11 cellular contexts compared by ENCODE assay signal in genomic region chr21:27570306-27570868, GRCh38.
DNase-seq lines count a peak whose midpoint lies in the region; ATAC-seq, FAIRE-seq and TF ChIP-seq lines count a peak whose summit lies in the region.
"Had no signal": no experiment of that assay in that cellular context is flagged by ENCODE, and none has a peak within 500 bp of the region (broad histone marks: within the 10 kb centered on the region; RNA-seq: fewer than 3 reads in every experiment).

No MANE protein-coding gene starts in this region.

- no peak overlapping the region for H3K4me2 ChIP-seq in H1 (ENCODE audit: insufficient read depth in 1 of 2, low read depth in 2 of 2, low read length in 2 of 2)

- POLR2A ChIA-PET in H1 (lab: Charles Lee; ENCODE audit: partially characterized antibody) = no interaction called here

- ATAC-seq in lower lobe of right lung (peak; percentile 62 to 65), natural killer cell (no peak), T-helper 17 cell (no peak), HG03521 (IDR thresholded peaks at IDR 0.05; ENCODE audit: unreplicated experiment) (no peak)

- H3K27ac Mint-ChIP-seq in natural killer cell = no peak overlapping the region
- no peak overlapping the region for H3K27ac Mint-ChIP-seq in T-helper 17 cell
- H3K27ac Mint-ChIP-seq: activated naive CD4-positive, alpha-beta T cell treated with anti-CD3 and anti-CD28 coated beads, Interleukin-2, amount 10 ng/mL, durations not matched to agents 7 days and 5 days had no signal

- H2BK15ac ChIP-seq in H1 (ENCODE audit: low read length) = no peak overlapping the region

- H4K91ac ChIP-seq in H1 (replicated peaks; ENCODE audit: insufficient read length, low read length) = no peak overlapping the region

- H4K8ac ChIP-seq in H1 (ENCODE audit: extremely low read depth, insufficient read depth, low read length) = no peak overlapping the region

- peak; percentile 96 for DNase-seq in MG63
- DNase-seq in H1 (ENCODE audit: low read depth in 1 of 2, low spot score in 2 of 2) = no peak
- peak; percentile 45 for DNase-seq in lower lobe of right lung
- peak; percentile 51 for DNase-seq in ureter (ENCODE audit: low spot score)
- DNase-seq in natural killer cell = no peak
- no peak for DNase-seq in T-helper 17 cell
- no peak for DNase-seq in NCI-H345 (lab: John Stamatoyannopoulos, UW)
- DNase-seq: activated naive CD4-positive, alpha-beta T cell treated with anti-CD3 and anti-CD28 coated beads, Interleukin-2, amount 10 ng/mL, durations not matched to agents 7 days and 5 days; NCI-H510A treated with DMSO at 0.1 percent for 48 hours had no signal

- TF ChIP-seq RAD21 in H1 (IDR thresholded peaks at IDR 0.05 in 1 of 2, conservative IDR thresholded peaks at IDR 0.05 in 1 of 2; ENCODE audit: low read depth in 2 of 2, low read length in 2 of 2) = no peak

- no peak for FAIRE-seq in H1 (lab: Jason Lieb, UNC)

- no peak overlapping the region for H3K56ac ChIP-seq in H1 (replicated peaks; ENCODE audit: insufficient read length, low read depth, low read length)

- no peak for TF ChIP-seq EP300 in H1 (IDR thresholded peaks at IDR 0.05; ENCODE audit: borderline replicate concordance in 1 of 2, low read depth in 2 of 2, low read length in 2 of 2)

- no peak overlapping the region for H2BK120ac ChIP-seq in H1 (replicated peaks; ENCODE audit: low read depth, low read length)

- no peaks in the 10 kb centered on the region for H3K79me1 ChIP-seq in H1 (ENCODE audit: low read depth, low read length)

- H2AFZ ChIP-seq in H1 (ENCODE audit: low read length) = peak overlapping the region; percentile 81; the same call in 1 of the 2 replicates

- no peak overlapping the region for H3K18ac ChIP-seq in H1 (ENCODE audit: extremely low read depth, low read length)

- H3K4me3 ChIP-seq in MG63 (no peak overlapping the region), H1 (ENCODE audit: extremely low read depth in 1 of 4, insufficient read depth in 2 of 4, low read depth in 3 of 4, low read length in 4 of 4) (no peak overlapping the region), lower lobe of right lung (no peak overlapping the region)
- H3K4me3 ChIP-seq: prostate gland had no signal

- no peak overlapping the region for H3K14ac ChIP-seq in H1 (ENCODE audit: insufficient read length)

- H3K27me3 ChIP-seq in MG63 (no peaks in the 10 kb centered on the region), H1 (replicated peaks in 1 of 4; ENCODE audit: control insufficient read depth in 3 of 4, extremely low read depth in 1 of 4, insufficient read depth in 3 of 4, low read length in 3 of 4) (no peaks in the 10 kb centered on the region), lower lobe of right lung (ENCODE audit: low read depth) (no peaks in the 10 kb centered on the region)

- no peak overlapping the region for H4K5ac ChIP-seq in H1 (ENCODE audit: insufficient read length, low read depth, low read length)

- H3K27me3 Mint-ChIP-seq in natural killer cell (ENCODE audit: low read depth in 2 of 2) (no peaks in the 10 kb centered on the region), T-helper 17 cell (no peaks in the 10 kb centered on the region)
- H3K27me3 Mint-ChIP-seq: activated naive CD4-positive, alpha-beta T cell treated with anti-CD3 and anti-CD28 coated beads, Interleukin-2, amount 10 ng/mL, durations not matched to agents 7 days and 5 days had no signal

- H3K9ac ChIP-seq in H1 (replicated peaks in 1 of 4; ENCODE audit: extremely low read depth in 1 of 4, low read depth in 3 of 4, low read length in 3 of 4) = no peak overlapping the region

- H4K20me1 ChIP-seq in H1 (replicated peaks in 1 of 2; ENCODE audit: control insufficient read depth in 1 of 2, insufficient read depth in 2 of 2, low read length in 2 of 2) = no peaks in the 10 kb centered on the region

- H3K27ac ChIP-seq in H1 (ENCODE audit: low read depth, low read length) (no peak overlapping the region), lower lobe of right lung (peak overlapping the region; percentile 43)
- H3K27ac ChIP-seq: prostate gland had no signal

- intact Hi-C loops in lower lobe of right lung (cut with DNase I) = no loop called here
- intact Hi-C loops in natural killer cell (cut with micrococcal nuclease) = no loop called here

- no peak overlapping the region for H2BK5ac ChIP-seq in H1 (ENCODE audit: low read depth, low read length)

- H2BK12ac ChIP-seq in H1 (ENCODE audit: low read depth, low read length) = no peak overlapping the region

- no peak for TF ChIP-seq POLR2A in H1 (IDR thresholded peaks at IDR 0.05; ENCODE audit: control extremely low read depth in 1 of 2, low read depth in 2 of 2, low read length in 2 of 2)

- H3K4me3 Mint-ChIP-seq in natural killer cell (no peak overlapping the region), T-helper 17 cell (no peak overlapping the region)
- H3K4me3 Mint-ChIP-seq: activated naive CD4-positive, alpha-beta T cell treated with anti-CD3 and anti-CD28 coated beads, Interleukin-2, amount 10 ng/mL, durations not matched to agents 7 days and 5 days had no signal

- WGBS in H1 (ENCODE audit: extremely low coverage in 1 of 2, insufficient coverage in 1 of 2, insufficient read length in 1 of 2, insufficient replicate concordance in 2 of 2, low coverage in 1 of 2, low lambda C conversion rate in 2 of 2, missing lambda C conversion rate in 1 of 2), 2 experiments = 84% methylated on average over 2 of the region's 2 CpGs; no CpG with 5 or more reads in 1 of the 2 experiments

- H3K36me3 ChIP-seq in MG63 (peaks cover 16% of the 10 kb centered on the region), H1 (ENCODE audit: control insufficient read depth in 2 of 4, insufficient read depth in 4 of 4, low read length in 3 of 4) (no peaks in the 10 kb centered on the region), lower lobe of right lung (no peaks in the 10 kb centered on the region)
- H3K36me3 ChIP-seq: prostate gland had no signal

- H3K23me2 ChIP-seq in H1 (ENCODE audit: low read depth, low read length) = peaks cover 4% of the 10 kb centered on the region; the same call in 1 of the 2 replicates

- no peak overlapping the region for H3K4ac ChIP-seq in H1 (replicated peaks; ENCODE audit: insufficient read length, low read depth, low read length)

- no peak overlapping the region for H2AK5ac ChIP-seq in H1 (ENCODE audit: low read depth, low read length)

- CTCF ChIA-PET in H1 (lab: Charles Lee; ENCODE audit: partially characterized antibody) = interaction anchor here (1.1 to 1.6 kb wide), 2 partner anchors 12 to 130 kb away, joined by 3 to 5 read pairs; no protein-coding TSS in a partner anchor

- H3K4me1 Mint-ChIP-seq in natural killer cell = no peaks in the 10 kb centered on the region
- no peaks in the 10 kb centered on the region for H3K4me1 Mint-ChIP-seq in T-helper 17 cell
- H3K4me1 Mint-ChIP-seq: activated naive CD4-positive, alpha-beta T cell treated with anti-CD3 and anti-CD28 coated beads, Interleukin-2, amount 10 ng/mL, durations not matched to agents 7 days and 5 days had no signal

- H3K23ac ChIP-seq in H1 (ENCODE audit: insufficient read length) = no peak overlapping the region

- H3K36me3 Mint-ChIP-seq in natural killer cell = no peaks in the 10 kb centered on the region
- H3K36me3 Mint-ChIP-seq in T-helper 17 cell (ENCODE audit: low read depth) = no peaks in the 10 kb centered on the region
- H3K36me3 Mint-ChIP-seq: activated naive CD4-positive, alpha-beta T cell treated with anti-CD3 and anti-CD28 coated beads, Interleukin-2, amount 10 ng/mL, durations not matched to agents 7 days and 5 days had no signal

- H2BK20ac ChIP-seq in H1 (ENCODE audit: low read length) = no peak overlapping the region

- H3K4me1 ChIP-seq in H1 (replicated peaks in 1 of 4; ENCODE audit: control insufficient read depth in 3 of 4, insufficient read depth in 4 of 4, low read length in 3 of 4) = no peaks in the 10 kb centered on the region
- H3K4me1 ChIP-seq in lower lobe of right lung = no peaks in the 10 kb centered on the region
- H3K4me1 ChIP-seq: prostate gland had no signal

- no peak for TF ChIP-seq CTCF in H1 (IDR thresholded peaks at IDR 0.05; ENCODE audit: control extremely low read depth in 1 of 3, insufficient read depth in 1 of 3, low read depth in 1 of 3, low read length in 3 of 3)
- TF ChIP-seq CTCF in lower lobe of right lung (IDR thresholded peaks at IDR 0.05) = no peak
- no peak for TF ChIP-seq CTCF in natural killer cell (IDR thresholded peaks at IDR 0.05)

- H3K9me3 ChIP-seq in MG63 (peaks cover 4% of the 10 kb centered on the region), H1 (ENCODE audit: insufficient read depth in 2 of 2, low read depth in 1 of 2, low read length in 1 of 2) (peaks cover 0 to 3% of the 10 kb centered on the region in 2 experiments; a peak in 1 of 4 replicates), lower lobe of right lung (no peaks in the 10 kb centered on the region), T-helper 17 cell (ENCODE audit: control insufficient read depth, low read length, poor library complexity, severe bottlenecking) (no peaks in the 10 kb centered on the region)
- H3K9me3 ChIP-seq: prostate gland had no signal

- no peaks in the 10 kb centered on the region for H3K79me2 ChIP-seq in H1 (ENCODE audit: control insufficient read depth in 1 of 2, insufficient read depth in 2 of 2, low read length in 2 of 2)

- peaks cover 8 to 9% of the 10 kb centered on the region in 2 donors for H3K9me3 Mint-ChIP-seq in natural killer cell

TF ChIP-seq in H1, 55 proteins besides CTCF, POLR2A, EP300 and RAD21:
- TF ChIP-seq SRF (IDR thresholded peaks at IDR 0.05; ENCODE audit: low read depth, low read length) = no peak
TF ChIP-seq in H1: peak in this region for 0.

Comparison
In these comparisons a context has a peak if more than half of its experiments do, and no peak if none do; other contexts are left out.
1. DNase-seq: peak in MG63 (single experiment), lower lobe of right lung (single experiment) and ureter (single experiment); none in H1 (0 of 2), natural killer cell (single experiment), T-helper 17 cell (0 of 3) and NCI-H345 (single experiment).
2. ATAC-seq: peak in lower lobe of right lung (2 of 2); none in natural killer cell (0 of 3), T-helper 17 cell (single experiment) and HG03521 (single experiment).